ENCODE assay signal across 8 cellular contexts in the genomic region with DNA sequence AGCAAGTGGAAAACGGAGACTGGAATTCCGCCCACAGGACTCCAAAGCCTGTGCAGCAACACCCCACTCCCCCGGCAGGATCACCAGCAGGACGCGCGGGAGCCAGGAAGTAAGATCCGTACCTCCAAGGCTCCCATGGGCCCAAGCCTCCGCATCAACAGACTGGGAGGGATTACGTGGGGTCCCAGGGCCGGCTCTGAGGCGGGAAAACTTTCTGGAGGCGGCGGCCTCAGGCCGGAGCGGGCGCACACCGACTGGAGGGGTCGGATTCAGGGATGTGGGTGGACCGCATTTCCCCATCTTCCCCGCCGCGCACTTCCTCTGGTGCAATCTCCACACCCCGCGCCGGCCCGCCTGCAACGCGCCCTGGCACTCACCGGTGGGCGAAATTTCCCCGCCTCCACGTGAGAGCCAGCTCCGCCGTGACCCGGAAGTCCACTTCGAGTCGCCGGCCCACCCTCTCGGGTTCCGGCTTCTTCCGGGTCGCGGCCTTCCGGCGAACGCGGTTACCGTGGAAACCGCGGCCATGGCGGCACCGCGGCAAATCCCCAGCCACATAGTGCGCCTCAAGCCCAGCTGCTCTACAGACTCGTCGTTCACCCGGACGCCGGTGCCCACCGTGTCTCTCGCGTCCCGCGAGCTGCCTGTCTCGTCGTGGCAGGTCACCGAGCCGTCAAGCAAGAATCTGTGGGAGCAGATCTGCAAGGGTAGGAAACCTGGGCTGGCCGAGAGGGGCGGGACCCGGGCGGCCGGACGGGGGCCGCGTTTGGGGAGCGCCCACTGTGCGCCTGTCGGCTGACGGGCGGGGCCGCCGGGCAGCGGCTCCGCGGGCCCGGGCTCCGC. TPM values are rescaled to one million over a fixed set of nuclear protein-coding genes. Genes with fewer than 3 reads are reported as not detected.
DNase-seq lines count a peak whose midpoint lies in the region; ATAC-seq and TF ChIP-seq lines count a peak whose summit lies in the region.

A gene with protein sequence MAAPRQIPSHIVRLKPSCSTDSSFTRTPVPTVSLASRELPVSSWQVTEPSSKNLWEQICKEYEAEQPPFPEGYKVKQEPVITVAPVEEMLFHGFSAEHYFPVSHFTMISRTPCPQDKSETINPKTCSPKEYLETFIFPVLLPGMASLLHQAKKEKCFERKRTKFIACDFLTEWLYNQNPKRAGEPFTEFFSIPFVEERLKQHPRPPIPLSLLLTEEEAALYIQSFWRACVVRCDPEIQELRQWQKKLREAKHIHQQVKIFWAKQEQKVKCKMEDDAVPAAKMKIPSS (plus strand): TSS at position 491 of the 843 bp plus-strand sequence. CDS start 36 bp downstream, at position 527.
A gene with protein sequence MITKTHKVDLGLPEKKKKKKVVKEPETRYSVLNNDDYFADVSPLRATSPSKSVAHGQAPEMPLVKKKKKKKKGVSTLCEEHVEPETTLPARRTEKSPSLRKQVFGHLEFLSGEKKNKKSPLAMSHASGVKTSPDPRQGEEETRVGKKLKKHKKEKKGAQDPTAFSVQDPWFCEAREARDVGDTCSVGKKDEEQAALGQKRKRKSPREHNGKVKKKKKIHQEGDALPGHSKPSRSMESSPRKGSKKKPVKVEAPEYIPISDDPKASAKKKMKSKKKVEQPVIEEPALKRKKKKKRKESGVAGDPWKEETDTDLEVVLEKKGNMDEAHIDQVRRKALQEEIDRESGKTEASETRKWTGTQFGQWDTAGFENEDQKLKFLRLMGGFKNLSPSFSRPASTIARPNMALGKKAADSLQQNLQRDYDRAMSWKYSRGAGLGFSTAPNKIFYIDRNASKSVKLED (minus strand): TSS at position 447 of the 843 bp plus-strand sequence. CDS start 3,192 bp downstream, outside the sequence.

- H3K27ac ChIP-seq in right atrium auricular region (peak within 1 kb of the TSS; percentile 70 to 82), psoas muscle (peak within 1 kb of the TSS; percentile 85), urinary bladder (ENCODE audit: low read depth) (no peak within 1 kb of the TSS)

- H3K9me3 ChIP-seq in T-helper 17 cell (ENCODE audit: control insufficient read depth, low read length, poor library complexity, severe bottlenecking) (no peaks in the 10 kb centered on the region), right atrium auricular region (no peaks in the 10 kb centered on the region), psoas muscle (no peaks in the 10 kb centered on the region)

- in situ Hi-C loops in GM13976 (cut with MboI; ENCODE audit: low sequenced_read_pairs, unreplicated experiment): no loop called here

- peak within 1 kb of the TSS; percentile 78 for H3K27ac Mint-ChIP-seq in T-helper 17 cell

- intact Hi-C loops in psoas muscle (cut with DNase I): loop anchor here (5.0 kb wide), 3 partner anchors 89 to 164 kb away; a partner anchor contains a TSS

- H3K4me1 ChIP-seq in right atrium auricular region (peaks cover 0 to 29% of the 10 kb centered on the region in 2 donors), psoas muscle (peaks cover 12% of the 10 kb centered on the region), urinary bladder (ENCODE audit: insufficient read depth) (no peaks in the 10 kb centered on the region)

- peak; percentile 91 for ATAC-seq in HG02678 (IDR thresholded peaks at IDR 0.05; ENCODE audit: unreplicated experiment)
- ATAC-seq in T-helper 17 cell: peak; percentile 96
- ATAC-seq in psoas muscle: peak; percentile 96 to 98 (median 98)

- no peaks in the 10 kb centered on the region for H3K27me3 ChIP-seq in right atrium auricular region
- no peaks in the 10 kb centered on the region for H3K27me3 ChIP-seq in psoas muscle (ENCODE audit: insufficient read depth in 3 of 3, low read length in 2 of 3)

- H3K36me3 ChIP-seq in right atrium auricular region (peaks cover 14% of the 10 kb centered on the region), psoas muscle (ENCODE audit: insufficient read depth in 1 of 2, low read depth in 1 of 2) (peaks cover 4 to 31% of the 10 kb centered on the region in 2 donors), urinary bladder (ENCODE audit: insufficient read depth) (no peaks in the 10 kb centered on the region)

- peak; percentile 98 for DNase-seq in GM13976 (ENCODE audit: low spot score)
- DNase-seq in NCI-H1105 treated with DMSO at 0.1 percent for 48 hours (lab: John Stamatoyannopoulos, UW): peak; percentile 71
- DNase-seq in T-helper 17 cell: peak; percentile 86 to 87 (median 86)
- peak; percentile 46 to 91 (median 80) for DNase-seq in anterior cingulate cortex (lab: John Stamatoyannopoulos, UW)
- peak; percentile 93 for DNase-seq in right atrium auricular region (ENCODE audit: low spot score)
- DNase-seq in psoas muscle: peak; percentile 93 to 96

- TF ChIP-seq CTCF in GM13976 (IDR thresholded peaks at IDR 0.05; ENCODE audit: borderline replicate concordance, control extremely low read depth, extremely low read depth, insufficient read depth, missing control alignments) (no peak), right atrium auricular region (IDR thresholded peaks at IDR 0.05) (peak in 1 of 2 donors; percentile 8), psoas muscle (IDR thresholded peaks at IDR 0.05) (no peak)

- H3K4me3 ChIP-seq in right atrium auricular region (peak within 1 kb of the TSS; percentile 60 to 88), psoas muscle (peak within 1 kb of the TSS; percentile 87), urinary bladder (ENCODE audit: low read depth, low read length) (peak within 1 kb of the TSS; percentile 86)

- H3K4me3 Mint-ChIP-seq in T-helper 17 cell: peak within 1 kb of the TSS; percentile 97

- H3K27me3 Mint-ChIP-seq in T-helper 17 cell: no peaks in the 10 kb centered on the region

- peaks cover 33% of the 10 kb centered on the region for H3K4me1 Mint-ChIP-seq in T-helper 17 cell

- peaks cover 7% of the 10 kb centered on the region for H3K36me3 Mint-ChIP-seq in T-helper 17 cell (ENCODE audit: low read depth)

- 0 to 1% (median 1%) methylated on average over 70 to 88 of the region's 88 CpGs for WGBS in psoas muscle, 3 donors
- WGBS in urinary bladder: under 1% methylated on average over 88 of the region's 88 CpGs

RNA-seq across cellular contexts. Expression of the first gene that starts in this region (rescaled TPM):
- total RNA-seq in T-helper 17 cell (1 to 10 TPM; 2.2 to 3.7 TPM), right atrium auricular region (10 to 100 TPM in 1 of 2 donors, 1 to 10 TPM in 1; 7.5 to 14.4 TPM), psoas muscle (1 to 10 TPM; 4.3 to 9.9 (median 7.3) TPM), urinary bladder (16.0 TPM)
- polyA plus RNA-seq in psoas muscle (1 to 10 TPM; 4.9 to 8.8 (median 6.3) TPM), urinary bladder (8.2 TPM)

RNA-seq across cellular contexts. Expression of the second gene that starts in this region (rescaled TPM):
- total RNA-seq in T-helper 17 cell (1 to 10 TPM; 7.7 to 7.9 TPM), right atrium auricular region (1 to 10 TPM; 4.1 to 5.4 TPM), psoas muscle (1 to 10 TPM; 5.9 to 9.7 (median 8.4) TPM), urinary bladder (9.0 TPM)
- polyA plus RNA-seq in psoas muscle (10 to 100 TPM in 2 of 3 donors, 1 to 10 TPM in 1; 9.5 to 14.7 (median 11.6) TPM), urinary bladder (11.0 TPM)
